In the genomic region with DNA sequence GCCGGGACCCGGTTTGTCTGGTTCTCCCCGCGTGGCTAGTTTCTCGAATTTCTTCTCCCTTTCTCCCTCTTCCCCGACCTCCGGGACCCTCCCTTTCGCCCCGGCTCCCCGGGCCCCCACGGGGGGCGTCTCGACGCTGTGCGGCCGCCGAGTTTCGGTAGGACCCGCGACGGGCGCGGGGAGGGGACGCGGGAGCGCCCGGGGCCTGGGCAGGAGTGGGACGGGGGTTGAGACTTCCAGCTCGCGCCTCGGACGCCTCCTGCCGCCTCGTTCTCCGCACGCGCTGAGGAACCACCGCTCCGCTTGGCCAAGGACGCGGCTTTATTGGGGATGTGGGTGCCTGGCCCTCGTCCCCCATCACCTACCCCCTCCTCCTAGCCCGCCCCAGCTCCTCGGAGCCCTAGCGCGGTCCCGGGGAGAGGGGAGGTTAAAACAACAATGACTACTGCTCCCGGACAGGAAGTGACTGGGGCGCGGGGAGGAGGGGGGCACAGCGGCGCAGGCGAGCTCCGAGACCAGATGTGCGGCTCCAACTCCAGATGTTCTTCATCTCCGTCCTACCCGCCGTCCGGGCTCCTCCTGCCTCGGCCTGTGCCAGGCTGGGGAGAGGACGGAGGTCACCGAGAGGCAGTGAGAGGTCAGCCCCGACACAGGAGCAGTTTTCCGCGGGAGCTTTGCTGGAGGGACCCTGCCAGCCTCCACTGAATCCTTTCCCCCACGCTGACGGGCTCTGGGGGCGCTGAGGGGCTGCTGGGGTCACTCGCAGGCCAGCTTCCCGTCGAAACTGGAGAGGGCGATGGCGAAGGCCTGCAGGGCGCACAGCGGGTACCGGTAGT, we compare ENCODE assay signal across 1 cellular context.
A peak's percentile ranks its signal among the peaks of the same experiment; 100 is the strongest.
TF ChIP-seq lines count a peak whose summit lies in the region.

No MANE protein-coding gene starts in this region.

TF ChIP-seq in K562, 482 proteins besides CTCF, POLR2A, EP300 and RAD21 (continued from another document and continues in another):
- TF ChIP-seq ZNF124 (CRISPR knock-in tag; IDR thresholded peaks at IDR 0.05) (peak; percentile 68; the same call in 1 of the 2 replicates), RBM14 (IDR thresholded peaks at IDR 0.05; ENCODE audit: borderline replicate concordance, insufficient read depth, low read depth, low read length) (0 out of 2 replicates have a peak, but pooled peaks have one; percentile 42), PHF20 (IDR thresholded peaks at IDR 0.05; ENCODE audit: partially characterized antibody) (no peak), CXXC5 (CRISPR knock-in tag; IDR thresholded peaks at IDR 0.05) (peak; percentile 35; the same call in 1 of the 2 replicates), WHSC1 (IDR thresholded peaks at IDR 0.05; ENCODE audit: low read length) (no peak), DDX20 (tag; IDR thresholded peaks at IDR 0.05; ENCODE audit: low read depth) (no peak), RBM22 (IDR thresholded peaks at IDR 0.05; ENCODE audit: low read depth, low read length, poor library complexity, severe bottlenecking) (peak; percentile 85), ETV1 (tag; conservative IDR thresholded peaks at IDR 0.05; ENCODE audit: low read depth) (peak; percentile 91), RCOR1 (IDR thresholded peaks at IDR 0.05; ENCODE audit: borderline replicate concordance in 1 of 2, low read depth in 2 of 2, low read length in 2 of 2) (no peak), FUS (optimal IDR thresholded peaks at IDR 0.05; ENCODE audit: low read depth, low read length) (peak; percentile 31), ZBED1 (IDR thresholded peaks at IDR 0.05) (no peak), SIN3A (IDR thresholded peaks at IDR 0.05; ENCODE audit: borderline replicate concordance in 2 of 2, control insufficient read depth in 1 of 2, low read depth in 2 of 2, low read length in 2 of 2) (no peak), RBM25 (IDR thresholded peaks at IDR 0.05; ENCODE audit: low read depth, low read length, severe bottlenecking) (no peak), SAP30 (IDR thresholded peaks at IDR 0.05; ENCODE audit: borderline replicate concordance, insufficient read depth, low read depth, low read length, poor library complexity, severe bottlenecking) (no peak), MCM3 (IDR thresholded peaks at IDR 0.05) (no peak), CSDE1 (IDR thresholded peaks at IDR 0.05) (no peak), PML (IDR thresholded peaks at IDR 0.05; ENCODE audit: low read length) (no peak; the same call in 1 of the 2 replicates), NFIC (IDR thresholded peaks at IDR 0.05) (peak; percentile 23), SRF (CRISPR knock-in tag; IDR thresholded peaks at IDR 0.05) (no peak; a peak in 1 of 4 replicates), PPARD (CRISPR knock-in tag; IDR thresholded peaks at IDR 0.05) (no peak), SAFB2 (IDR thresholded peaks at IDR 0.05; ENCODE audit: borderline replicate concordance, low read depth, low read length, severe bottlenecking) (no peak), BHLHE40 (IDR thresholded peaks at IDR 0.05; ENCODE audit: low read length) (no peak), GATAD2A (IDR thresholded peaks at IDR 0.05) (0 out of 2 replicates have a peak, but pooled peaks have one; percentile 50), GATA2 (CRISPR knock-in tag; IDR thresholded peaks at IDR 0.05) (no peak), HDAC6 (IDR thresholded peaks at IDR 0.05; ENCODE audit: low read depth, low read length) (no peak), ZNF347 (CRISPR knock-in tag; IDR thresholded peaks at IDR 0.05; ENCODE audit: low read depth) (no peak), MBD2 (IDR thresholded peaks at IDR 0.05; ENCODE audit: borderline replicate concordance, low read depth) (peak; percentile 41; the same call in 1 of the 2 replicates), ZNF23 (CRISPR knock-in tag; IDR thresholded peaks at IDR 0.05) (no peak), ZNF561 (CRISPR knock-in tag; conservative IDR thresholded peaks at IDR 0.05) (no peak), SP2 (IDR thresholded peaks at IDR 0.05; ENCODE audit: extremely low read depth, low read depth, low read length, poor library complexity, severe bottlenecking) (no peak), KLF16 (IDR thresholded peaks at IDR 0.05) (no peak), TOE1 (IDR thresholded peaks at IDR 0.05; ENCODE audit: borderline replicate concordance) (no peak), TOE1 (CRISPR knock-in tag; IDR thresholded peaks at IDR 0.05; ENCODE audit: borderline replicate concordance, low read depth) (peak; percentile 78; the same call in 1 of the 2 replicates), MAFF (IDR thresholded peaks at IDR 0.05; ENCODE audit: low read length) (no peak), NELFE (IDR thresholded peaks at IDR 0.05; ENCODE audit: insufficient read depth, insufficient read length) (no peak), ILK (tag; IDR thresholded peaks at IDR 0.05; ENCODE audit: borderline replicate concordance, low read depth) (no peak), XRCC5 (IDR thresholded peaks at IDR 0.05; ENCODE audit: low read depth, low read length) (no peak), KLF13 (tag; IDR thresholded peaks at IDR 0.05; ENCODE audit: borderline replicate concordance, low read depth) (no peak)
- TF ChIP-seq, protein P1, sequence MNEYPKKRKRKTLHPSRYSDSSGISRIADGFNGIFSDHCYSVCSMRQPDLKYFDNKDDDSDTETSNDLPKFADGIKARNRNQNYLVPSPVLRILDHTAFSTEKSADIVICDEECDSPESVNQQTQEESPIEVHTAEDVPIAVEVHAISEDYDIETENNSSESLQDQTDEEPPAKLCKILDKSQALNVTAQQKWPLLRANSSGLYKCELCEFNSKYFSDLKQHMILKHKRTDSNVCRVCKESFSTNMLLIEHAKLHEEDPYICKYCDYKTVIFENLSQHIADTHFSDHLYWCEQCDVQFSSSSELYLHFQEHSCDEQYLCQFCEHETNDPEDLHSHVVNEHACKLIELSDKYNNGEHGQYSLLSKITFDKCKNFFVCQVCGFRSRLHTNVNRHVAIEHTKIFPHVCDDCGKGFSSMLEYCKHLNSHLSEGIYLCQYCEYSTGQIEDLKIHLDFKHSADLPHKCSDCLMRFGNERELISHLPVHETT (CRISPR knock-in tag; conservative IDR thresholded peaks at IDR 0.05 in 1 of 2, IDR thresholded peaks at IDR 0.05 in 1 of 2), result no peak; a peak in 1 of 4 replicates
- TF ChIP-seq, protein P2, sequence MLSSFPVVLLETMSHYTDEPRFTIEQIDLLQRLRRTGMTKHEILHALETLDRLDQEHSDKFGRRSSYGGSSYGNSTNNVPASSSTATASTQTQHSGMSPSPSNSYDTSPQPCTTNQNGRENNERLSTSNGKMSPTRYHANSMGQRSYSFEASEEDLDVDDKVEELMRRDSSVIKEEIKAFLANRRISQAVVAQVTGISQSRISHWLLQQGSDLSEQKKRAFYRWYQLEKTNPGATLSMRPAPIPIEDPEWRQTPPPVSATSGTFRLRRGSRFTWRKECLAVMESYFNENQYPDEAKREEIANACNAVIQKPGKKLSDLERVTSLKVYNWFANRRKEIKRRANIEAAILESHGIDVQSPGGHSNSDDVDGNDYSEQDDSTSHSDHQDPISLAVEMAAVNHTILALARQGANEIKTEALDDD (IDR thresholded peaks at IDR 0.05), result no peak
- TF ChIP-seq, protein P3, sequence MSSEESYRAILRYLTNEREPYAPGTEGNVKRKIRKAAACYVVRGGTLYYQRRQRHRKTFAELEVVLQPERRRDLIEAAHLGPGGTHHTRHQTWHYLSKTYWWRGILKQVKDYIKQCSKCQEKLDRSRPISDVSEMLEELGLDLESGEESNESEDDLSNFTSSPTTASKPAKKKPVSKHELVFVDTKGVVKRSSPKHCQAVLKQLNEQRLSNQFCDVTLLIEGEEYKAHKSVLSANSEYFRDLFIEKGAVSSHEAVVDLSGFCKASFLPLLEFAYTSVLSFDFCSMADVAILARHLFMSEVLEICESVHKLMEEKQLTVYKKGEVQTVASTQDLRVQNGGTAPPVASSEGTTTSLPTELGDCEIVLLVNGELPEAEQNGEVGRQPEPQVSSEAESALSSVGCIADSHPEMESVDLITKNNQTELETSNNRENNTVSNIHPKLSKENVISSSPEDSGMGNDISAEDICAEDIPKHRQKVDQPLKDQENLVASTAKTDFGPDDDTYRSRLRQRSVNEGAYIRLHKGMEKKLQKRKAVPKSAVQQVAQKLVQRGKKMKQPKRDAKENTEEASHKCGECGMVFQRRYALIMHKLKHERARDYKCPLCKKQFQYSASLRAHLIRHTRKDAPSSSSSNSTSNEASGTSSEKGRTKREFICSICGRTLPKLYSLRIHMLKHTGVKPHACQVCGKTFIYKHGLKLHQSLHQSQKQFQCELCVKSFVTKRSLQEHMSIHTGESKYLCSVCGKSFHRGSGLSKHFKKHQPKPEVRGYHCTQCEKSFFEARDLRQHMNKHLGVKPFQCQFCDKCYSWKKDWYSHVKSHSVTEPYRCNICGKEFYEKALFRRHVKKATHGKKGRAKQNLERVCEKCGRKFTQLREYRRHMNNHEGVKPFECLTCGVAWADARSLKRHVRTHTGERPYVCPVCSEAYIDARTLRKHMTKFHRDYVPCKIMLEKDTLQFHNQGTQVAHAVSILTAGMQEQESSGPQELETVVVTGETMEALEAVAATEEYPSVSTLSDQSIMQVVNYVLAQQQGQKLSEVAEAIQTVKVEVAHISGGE (CRISPR knock-in tag; IDR thresholded peaks at IDR 0.05), result peak in 1 of 3 experiments; percentile 72; a peak in 2 of 6 replicates
- TF ChIP-seq, protein P4, sequence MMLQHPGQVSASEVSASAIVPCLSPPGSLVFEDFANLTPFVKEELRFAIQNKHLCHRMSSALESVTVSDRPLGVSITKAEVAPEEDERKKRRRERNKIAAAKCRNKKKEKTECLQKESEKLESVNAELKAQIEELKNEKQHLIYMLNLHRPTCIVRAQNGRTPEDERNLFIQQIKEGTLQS (IDR thresholded peaks at IDR 0.05), result no peak
- TF ChIP-seq, protein P4 (CRISPR knock-in tag; conservative IDR thresholded peaks at IDR 0.05), result no peak
- TF ChIP-seq, protein P5, sequence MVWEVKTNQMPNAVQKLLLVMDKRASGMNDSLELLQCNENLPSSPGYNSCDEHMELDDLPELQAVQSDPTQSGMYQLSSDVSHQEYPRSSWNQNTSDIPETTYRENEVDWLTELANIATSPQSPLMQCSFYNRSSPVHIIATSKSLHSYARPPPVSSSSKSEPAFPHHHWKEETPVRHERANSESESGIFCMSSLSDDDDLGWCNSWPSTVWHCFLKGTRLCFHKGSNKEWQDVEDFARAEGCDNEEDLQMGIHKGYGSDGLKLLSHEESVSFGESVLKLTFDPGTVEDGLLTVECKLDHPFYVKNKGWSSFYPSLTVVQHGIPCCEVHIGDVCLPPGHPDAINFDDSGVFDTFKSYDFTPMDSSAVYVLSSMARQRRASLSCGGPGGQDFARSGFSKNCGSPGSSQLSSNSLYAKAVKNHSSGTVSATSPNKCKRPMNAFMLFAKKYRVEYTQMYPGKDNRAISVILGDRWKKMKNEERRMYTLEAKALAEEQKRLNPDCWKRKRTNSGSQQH (CRISPR knock-in tag; IDR thresholded peaks at IDR 0.05), result no peak
- TF ChIP-seq, protein P6, sequence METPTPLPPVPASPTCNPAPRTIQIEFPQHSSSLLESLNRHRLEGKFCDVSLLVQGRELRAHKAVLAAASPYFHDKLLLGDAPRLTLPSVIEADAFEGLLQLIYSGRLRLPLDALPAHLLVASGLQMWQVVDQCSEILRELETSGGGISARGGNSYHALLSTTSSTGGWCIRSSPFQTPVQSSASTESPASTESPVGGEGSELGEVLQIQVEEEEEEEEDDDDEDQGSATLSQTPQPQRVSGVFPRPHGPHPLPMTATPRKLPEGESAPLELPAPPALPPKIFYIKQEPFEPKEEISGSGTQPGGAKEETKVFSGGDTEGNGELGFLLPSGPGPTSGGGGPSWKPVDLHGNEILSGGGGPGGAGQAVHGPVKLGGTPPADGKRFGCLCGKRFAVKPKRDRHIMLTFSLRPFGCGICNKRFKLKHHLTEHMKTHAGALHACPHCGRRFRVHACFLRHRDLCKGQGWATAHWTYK (CRISPR knock-in tag; IDR thresholded peaks at IDR 0.05), result peak; percentile 19; the same call in 1 of the 2 replicates
- TF ChIP-seq, protein P7, sequence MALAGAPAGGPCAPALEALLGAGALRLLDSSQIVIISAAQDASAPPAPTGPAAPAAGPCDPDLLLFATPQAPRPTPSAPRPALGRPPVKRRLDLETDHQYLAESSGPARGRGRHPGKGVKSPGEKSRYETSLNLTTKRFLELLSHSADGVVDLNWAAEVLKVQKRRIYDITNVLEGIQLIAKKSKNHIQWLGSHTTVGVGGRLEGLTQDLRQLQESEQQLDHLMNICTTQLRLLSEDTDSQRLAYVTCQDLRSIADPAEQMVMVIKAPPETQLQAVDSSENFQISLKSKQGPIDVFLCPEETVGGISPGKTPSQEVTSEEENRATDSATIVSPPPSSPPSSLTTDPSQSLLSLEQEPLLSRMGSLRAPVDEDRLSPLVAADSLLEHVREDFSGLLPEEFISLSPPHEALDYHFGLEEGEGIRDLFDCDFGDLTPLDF (CRISPR knock-in tag; IDR thresholded peaks at IDR 0.05), result peak; percentile 84
- TF ChIP-seq, protein P8, sequence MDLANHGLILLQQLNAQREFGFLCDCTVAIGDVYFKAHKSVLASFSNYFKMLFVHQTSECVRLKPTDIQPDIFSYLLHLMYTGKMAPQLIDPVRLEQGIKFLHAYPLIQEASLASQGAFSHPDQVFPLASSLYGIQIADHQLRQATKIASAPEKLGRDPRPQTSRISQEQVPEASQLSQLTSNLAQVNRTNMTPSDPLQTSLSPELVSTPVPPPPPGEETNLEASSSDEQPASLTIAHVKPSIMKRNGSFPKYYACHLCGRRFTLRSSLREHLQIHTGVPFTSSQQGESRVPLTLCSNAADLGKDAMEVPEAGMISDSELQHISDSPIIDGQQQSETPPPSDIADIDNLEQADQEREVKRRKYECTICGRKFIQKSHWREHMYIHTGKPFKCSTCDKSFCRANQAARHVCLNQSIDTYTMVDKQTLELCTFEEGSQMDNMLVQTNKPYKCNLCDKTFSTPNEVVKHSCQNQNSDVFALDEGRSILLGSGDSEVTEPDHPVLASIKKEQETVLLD (IDR thresholded peaks at IDR 0.05), result no peak
- TF ChIP-seq, protein P9, sequence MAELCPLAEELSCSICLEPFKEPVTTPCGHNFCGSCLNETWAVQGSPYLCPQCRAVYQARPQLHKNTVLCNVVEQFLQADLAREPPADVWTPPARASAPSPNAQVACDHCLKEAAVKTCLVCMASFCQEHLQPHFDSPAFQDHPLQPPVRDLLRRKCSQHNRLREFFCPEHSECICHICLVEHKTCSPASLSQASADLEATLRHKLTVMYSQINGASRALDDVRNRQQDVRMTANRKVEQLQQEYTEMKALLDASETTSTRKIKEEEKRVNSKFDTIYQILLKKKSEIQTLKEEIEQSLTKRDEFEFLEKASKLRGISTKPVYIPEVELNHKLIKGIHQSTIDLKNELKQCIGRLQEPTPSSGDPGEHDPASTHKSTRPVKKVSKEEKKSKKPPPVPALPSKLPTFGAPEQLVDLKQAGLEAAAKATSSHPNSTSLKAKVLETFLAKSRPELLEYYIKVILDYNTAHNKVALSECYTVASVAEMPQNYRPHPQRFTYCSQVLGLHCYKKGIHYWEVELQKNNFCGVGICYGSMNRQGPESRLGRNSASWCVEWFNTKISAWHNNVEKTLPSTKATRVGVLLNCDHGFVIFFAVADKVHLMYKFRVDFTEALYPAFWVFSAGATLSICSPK (IDR thresholded peaks at IDR 0.05; ENCODE audit: borderline replicate concordance), result no peak
